36 cellular contexts compared by ENCODE assay signal in the genomic region with DNA sequence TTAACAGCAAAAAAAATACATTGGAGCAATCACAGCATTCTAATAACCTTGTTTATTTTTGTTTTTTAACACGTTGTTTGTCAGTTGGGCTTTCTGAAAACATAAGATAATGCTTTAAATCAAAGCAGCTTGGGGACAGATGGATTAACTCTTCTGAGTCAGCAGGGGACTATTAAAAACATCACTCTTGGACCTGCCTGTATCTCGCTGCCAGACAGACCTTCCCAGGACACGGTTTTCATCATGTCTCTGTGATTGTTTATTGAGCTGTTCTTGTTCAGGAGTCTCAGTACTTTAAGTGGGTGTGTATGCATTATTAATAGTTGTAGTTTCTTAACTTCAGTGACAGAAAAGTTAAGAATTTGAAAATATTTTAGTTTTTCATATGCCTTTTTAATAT.
"Had no signal": no experiment of that assay in that cellular context is flagged by ENCODE, and none has a peak within 500 bp of the region (broad histone marks: within the 10 kb centered on the region; RNA-seq: fewer than 3 reads in every experiment).

No MANE protein-coding gene starts in this region.

- H3K36me3 Mint-ChIP-seq: activated CD8-positive, alpha-beta memory T cell treated with anti-CD3 and anti-CD28 coated beads, Interleukin-2, amount 10 ng/mL, durations not matched to agents 7 days and 5 days; activated naive CD4-positive, alpha-beta T cell treated with anti-CD3 and anti-CD28 coated beads, Interleukin-2, amount 50 U/mL, for 72 hours; activated naive CD8-positive, alpha-beta T cell treated with anti-CD3 and anti-CD28 coated beads for 36 hours; WTC11 had no signal

- H3K4me1 Mint-ChIP-seq: activated CD4-positive, alpha-beta memory T cell treated with anti-CD3 and anti-CD28 coated beads, Interleukin-2, amount 10 ng/mL, durations not matched to agents 7 days and 5 days; activated CD4-positive, alpha-beta T cell treated with anti-CD3 and anti-CD28 coated beads for 36 hours; activated CD4-positive, alpha-beta T cell treated with anti-CD3 and anti-CD28 coated beads, Interleukin-2, amount 10 ng/mL, durations not matched to agents 7 days and 5 days; activated CD8-positive, alpha-beta memory T cell treated with anti-CD3 and anti-CD28 coated beads, Interleukin-2, amount 10 ng/mL, durations not matched to agents 7 days and 5 days; activated naive CD8-positive, alpha-beta T cell treated with anti-CD3 and anti-CD28 coated beads for 36 hours; WTC11 had no signal

- H3K27ac ChIP-seq: adrenal gland, body of pancreas, brain microvascular endothelial cell, breast epithelium, VCaP had no signal

- H3K4me3 Mint-ChIP-seq: activated CD4-positive, alpha-beta memory T cell treated with anti-CD3 and anti-CD28 coated beads, Interleukin-2, amount 10 ng/mL, durations not matched to agents 7 days and 5 days; activated CD4-positive, alpha-beta T cell treated with anti-CD3 and anti-CD28 coated beads for 36 hours; activated CD4-positive, alpha-beta T cell treated with anti-CD3 and anti-CD28 coated beads, Interleukin-2, amount 10 ng/mL, durations not matched to agents 7 days and 5 days; activated CD8-positive, alpha-beta memory T cell treated with anti-CD3 and anti-CD28 coated beads, Interleukin-2, amount 10 ng/mL, durations not matched to agents 7 days and 5 days; activated CD8-positive, alpha-beta T cell treated with anti-CD3 and anti-CD28 coated beads, Interleukin-2, amount 10 ng/mL, durations not matched to agents 7 days and 5 days; activated naive CD4-positive, alpha-beta T cell treated with anti-CD3 and anti-CD28 coated beads for 36 hours; activated naive CD8-positive, alpha-beta T cell treated with anti-CD3 and anti-CD28 coated beads for 36 hours; activated T-cell treated with anti-CD3 and anti-CD28 coated beads, Interleukin-2, amount 50 U/mL, for 24 hours; T-helper 1 cell treated with Interleukin-12 subunit alpha and Interleukin-12 subunit beta and Interleukin-4 antibody, amounts not matched to agents 30 μg/mL and 1 μg/mL, for 36 hours; T-helper 2 cell treated with Interferon-gamma antibody and Interleukin-4, amounts not matched to agents 5 μg/mL and 100 μg/mL, for 36 hours; WTC11 had no signal

- H3K9me3 ChIP-seq: adrenal gland, body of pancreas had no signal

- DNase-seq: activated CD4-positive, alpha-beta memory T cell treated with anti-CD3 and anti-CD28 coated beads, Interleukin-2, amount 10 ng/mL, durations not matched to agents 7 days and 5 days; activated CD4-positive, alpha-beta T cell treated with anti-CD3 and anti-CD28 coated beads for 1 hour; activated CD4-positive, alpha-beta T cell treated with anti-CD3 and anti-CD28 coated beads for 36 hours; activated CD4-positive, alpha-beta T cell treated with anti-CD3 and anti-CD28 coated beads for 48 hours; activated CD4-positive, alpha-beta T cell treated with anti-CD3 and anti-CD28 coated beads, Interleukin-2, amount 10 ng/mL, durations not matched to agents 7 days and 5 days; activated CD4-positive, alpha-beta T cell treated with anti-CD3 and anti-CD28 coated beads, Interleukin-2, amount 50 U/mL, for 48 hours; activated CD4-positive, CD25-positive, alpha-beta regulatory T cell; activated CD8-positive, alpha-beta memory T cell treated with anti-CD3 and anti-CD28 coated beads for 24 hours; activated CD8-positive, alpha-beta memory T cell treated with anti-CD3 and anti-CD28 coated beads, Interleukin-2, amount 10 ng/mL, durations not matched to agents 7 days and 5 days; activated CD8-positive, alpha-beta memory T cell treated with anti-CD3 and anti-CD28 coated beads, Interleukin-2, amount 50 U/mL, for 48 hours; activated CD8-positive, alpha-beta T cell treated with anti-CD3 and anti-CD28 coated beads, Interleukin-2, amount 10 ng/mL, durations not matched to agents 7 days and 5 days; activated effector memory CD4-positive, alpha-beta T cell treated with Interleukin-2 at 50 U/mL for 16 hours; activated gamma-delta T cell treated with Interleukin-2 at 50 U/mL for 16 hours; activated naive CD4-positive, alpha-beta T cell; activated naive CD4-positive, alpha-beta T cell treated with anti-CD3 and anti-CD28 coated beads for 36 hours; activated naive CD4-positive, alpha-beta T cell treated with anti-CD3 and anti-CD28 coated beads, Interleukin-2, amount 50 U/mL, for 16 hours; activated naive CD8-positive, alpha-beta T cell treated with anti-CD3 and anti-CD28 coated beads for 36 hours; activated T-cell treated with anti-CD3 and anti-CD28 coated beads, Interleukin-2, amount 50 U/mL, for 24 hours; activated T-cell treated with anti-CD3 and anti-CD28 coated beads, Interleukin-2, amount 50 U/mL, for 48 hours; adrenal gland; amniotic stem cell; aorta; body of pancreas; brain microvascular endothelial cell; central memory CD4-positive, alpha-beta T cell; T-helper 1 cell; T-helper 2 cell; T-helper 9 cell had no signal

- H3K36me3 ChIP-seq: adrenal gland, brain microvascular endothelial cell, breast epithelium had no signal

- H3K27ac Mint-ChIP-seq: activated CD4-positive, alpha-beta memory T cell treated with anti-CD3 and anti-CD28 coated beads, Interleukin-2, amount 10 ng/mL, durations not matched to agents 7 days and 5 days; activated CD4-positive, alpha-beta T cell treated with anti-CD3 and anti-CD28 coated beads for 36 hours; activated CD4-positive, alpha-beta T cell treated with anti-CD3 and anti-CD28 coated beads, Interleukin-2, amount 10 ng/mL, durations not matched to agents 7 days and 5 days; activated CD8-positive, alpha-beta memory T cell treated with anti-CD3 and anti-CD28 coated beads, Interleukin-2, amount 10 ng/mL, durations not matched to agents 7 days and 5 days; activated CD8-positive, alpha-beta T cell treated with anti-CD3 and anti-CD28 coated beads, Interleukin-2, amount 10 ng/mL, durations not matched to agents 7 days and 5 days; activated naive CD4-positive, alpha-beta T cell treated with anti-CD3 and anti-CD28 coated beads for 36 hours; activated naive CD4-positive, alpha-beta T cell treated with anti-CD3 and anti-CD28 coated beads, Interleukin-2, amount 50 U/mL, for 72 hours; activated naive CD8-positive, alpha-beta T cell treated with anti-CD3 and anti-CD28 coated beads for 36 hours; activated T-cell treated with anti-CD3 and anti-CD28 coated beads, Interleukin-2, amount 50 U/mL, for 24 hours; activated T-helper 2 cell treated with anti-CD3 and anti-CD28 coated beads, Interferon-gamma antibody, Interleukin-2, Interleukin-4, amounts not matched to agents 10 μg/mL and 5 μg/mL and 100 μg/mL, durations not matched to agents 14 hours and 24 hours and 36 hours; T-helper 1 cell treated with Interleukin-12 subunit alpha and Interleukin-12 subunit beta and Interleukin-4 antibody, amounts not matched to agents 30 μg/mL and 1 μg/mL, for 36 hours; T-helper 2 cell treated with Interferon-gamma antibody and Interleukin-4, amounts not matched to agents 5 μg/mL and 100 μg/mL, for 36 hours; WTC11 had no signal

- H3K27me3 Mint-ChIP-seq: activated CD4-positive, alpha-beta memory T cell treated with anti-CD3 and anti-CD28 coated beads, Interleukin-2, amount 10 ng/mL, durations not matched to agents 7 days and 5 days; activated CD4-positive, alpha-beta T cell treated with anti-CD3 and anti-CD28 coated beads for 36 hours; activated CD4-positive, alpha-beta T cell treated with anti-CD3 and anti-CD28 coated beads, Interleukin-2, amount 10 ng/mL, durations not matched to agents 7 days and 5 days; activated CD8-positive, alpha-beta memory T cell treated with anti-CD3 and anti-CD28 coated beads, Interleukin-2, amount 10 ng/mL, durations not matched to agents 7 days and 5 days; activated naive CD8-positive, alpha-beta T cell treated with anti-CD3 and anti-CD28 coated beads for 36 hours; activated T-cell treated with anti-CD3 and anti-CD28 coated beads, Interleukin-2, amount 50 U/mL, for 24 hours had no signal

- H3K4me3 ChIP-seq: adrenal gland, body of pancreas, breast epithelium had no signal

- H3K27me3 ChIP-seq: adrenal gland, body of pancreas, brain microvascular endothelial cell, breast epithelium had no signal

- ATAC-seq: activated CD4-positive, alpha-beta T cell treated with anti-CD3 and anti-CD28 coated beads for 36 hours; activated CD4-positive, CD25-positive, alpha-beta regulatory T cell treated with anti-CD3 and anti-CD28 coated beads, Interleukin-2, amount 50 U/mL, for 24 hours; activated CD8-positive, alpha-beta memory T cell treated with anti-CD3 and anti-CD28 coated beads, Interleukin-2, amount 10 ng/mL, durations not matched to agents 7 days and 5 days; activated CD8-positive, alpha-beta T cell treated with anti-CD3 and anti-CD28 coated beads, Interleukin-2, amount 10 ng/mL, durations not matched to agents 7 days and 5 days; activated naive CD4-positive, alpha-beta T cell treated with anti-CD3 and anti-CD28 coated beads, Interleukin-2, amount 50 U/mL, for 72 hours; body of pancreas; WTC11 had no signal
